In genomic region chr2:156003780-156004179, GRCh38 we compare ENCODE assay signal across 1 cellular context.
TF ChIP-seq lines count a peak whose summit lies in the region.

No MANE protein-coding gene starts in this region.

TF ChIP-seq in GM12878, 131 proteins besides CTCF, POLR2A, EP300 and RAD21 (continued from another document):
- TF ChIP-seq BCLAF1 (IDR thresholded peaks at IDR 0.05) (no peak), NRF1 (conservative IDR thresholded peaks at IDR 0.05; ENCODE audit: low read depth, low read length) (no peak), CEBPZ (IDR thresholded peaks at IDR 0.05; ENCODE audit: low read depth, low read length) (no peak), TAF1 (IDR thresholded peaks at IDR 0.05; ENCODE audit: borderline replicate concordance, low read depth, low read length) (no peak), DPF2 (IDR thresholded peaks at IDR 0.05) (no peak), LARP7 (IDR thresholded peaks at IDR 0.05) (no peak)
